Comparison of ENCODE assay signal across 1 cellular context in genomic region chr9:5845147-5845531, GRCh38.
TF ChIP-seq lines count a peak whose summit lies in the region.

No MANE protein-coding gene starts in this region.

TF ChIP-seq in IMR-90, 13 proteins besides CTCF, POLR2A, EP300 and RAD21:
- 0 out of 2 replicates have a peak, but pooled peaks have one; percentile 18 for TF ChIP-seq FOS (IDR thresholded peaks at IDR 0.05; ENCODE audit: low read depth, low read length)
- no peak for TF ChIP-seq USF2 (IDR thresholded peaks at IDR 0.05; ENCODE audit: low read depth, low read length)
